In genomic region chr10:71426058-71426605, GRCh38 we compare ENCODE assay signal across 21 cellular contexts. TPM values are rescaled to one million over a fixed set of nuclear protein-coding genes. Genes with fewer than 3 reads are reported as not detected.
"Had no signal": no experiment of that assay in that cellular context is flagged by ENCODE, and none has a peak within 500 bp of the region (broad histone marks: within the 10 kb centered on the region; RNA-seq: fewer than 3 reads in every experiment).

No MANE protein-coding gene starts in this region.

- H3K36me3 ChIP-seq: cardiac muscle cell, sigmoid colon, thoracic aorta, upper lobe of left lung had no signal

- H3K27ac Mint-ChIP-seq: activated CD8-positive, alpha-beta T cell treated with anti-CD3 and anti-CD28 coated beads, Interleukin-2, amount 10 ng/mL, durations not matched to agents 7 days and 5 days; activated naive CD4-positive, alpha-beta T cell treated with anti-CD3 and anti-CD28 coated beads, Interleukin-2, amount 50 U/mL, for 24 hours; activated T-cell treated with anti-CD3 and anti-CD28 coated beads, Interleukin-2, amount 50 U/mL, for 72 hours; dendritic cell treated with granulocyte-macrophage colony-stimulating factor and Interleukin-4, amounts not matched to agents 40 ng/mL and 50 ng/mL, for 4 days; immature natural killer cell; natural killer cell treated with Interleukin-12 subunit alpha and Interleukin-12 subunit beta and Interleukin-15 and Interleukin-18, amount 100 ng/mL, for 72 hours had no signal

- H3K4me3 ChIP-seq: body of pancreas, cardiac muscle cell, sigmoid colon, smooth muscle cell, thoracic aorta, upper lobe of left lung had no signal

- H3K27ac ChIP-seq: body of pancreas, cardiac muscle cell, foreskin keratinocyte, sigmoid colon, thoracic aorta, upper lobe of left lung had no signal

- H3K9me3 Mint-ChIP-seq: activated naive CD4-positive, alpha-beta T cell treated with anti-CD3 and anti-CD28 coated beads, Interleukin-2, amount 50 U/mL, for 24 hours; activated T-cell treated with anti-CD3 and anti-CD28 coated beads, Interleukin-2, amount 50 U/mL, for 72 hours; dendritic cell treated with granulocyte-macrophage colony-stimulating factor and Interleukin-4, amounts not matched to agents 40 ng/mL and 50 ng/mL, for 4 days; immature natural killer cell; natural killer cell treated with Interleukin-12 subunit alpha and Interleukin-12 subunit beta and Interleukin-15 and Interleukin-18, amount 100 ng/mL, for 72 hours had no signal

- ATAC-seq: activated CD8-positive, alpha-beta T cell treated with anti-CD3 and anti-CD28 coated beads, Interleukin-2, amount 10 ng/mL, durations not matched to agents 7 days and 5 days; activated T-cell treated with anti-CD3 and anti-CD28 coated beads, Interleukin-2, amount 50 U/mL, for 72 hours; body of pancreas; foreskin keratinocyte; natural killer cell treated with Interleukin-12 subunit alpha and Interleukin-12 subunit beta and Interleukin-15 and Interleukin-18, amount 100 ng/mL, for 72 hours had no signal

- H3K4me1 Mint-ChIP-seq: activated naive CD4-positive, alpha-beta T cell treated with anti-CD3 and anti-CD28 coated beads, Interleukin-2, amount 50 U/mL, for 24 hours; immature natural killer cell had no signal

- H3K4me1 ChIP-seq: body of pancreas, foreskin keratinocyte, sigmoid colon, upper lobe of left lung had no signal

- H3K9me3 ChIP-seq: body of pancreas, sigmoid colon, thoracic aorta, upper lobe of left lung had no signal

- H3K36me3 Mint-ChIP-seq: activated naive CD4-positive, alpha-beta T cell treated with anti-CD3 and anti-CD28 coated beads, Interleukin-2, amount 50 U/mL, for 24 hours; immature natural killer cell; natural killer cell treated with Interleukin-12 subunit alpha and Interleukin-12 subunit beta and Interleukin-15 and Interleukin-18, amount 100 ng/mL, for 72 hours had no signal

- H3K4me3 Mint-ChIP-seq: activated CD8-positive, alpha-beta T cell treated with anti-CD3 and anti-CD28 coated beads, Interleukin-2, amount 10 ng/mL, durations not matched to agents 7 days and 5 days; activated naive CD4-positive, alpha-beta T cell treated with anti-CD3 and anti-CD28 coated beads, Interleukin-2, amount 50 U/mL, for 24 hours; activated T-cell treated with anti-CD3 and anti-CD28 coated beads, Interleukin-2, amount 50 U/mL, for 72 hours; dendritic cell treated with granulocyte-macrophage colony-stimulating factor and Interleukin-4, amounts not matched to agents 40 ng/mL and 50 ng/mL, for 4 days; immature natural killer cell; natural killer cell treated with Interleukin-12 subunit alpha and Interleukin-12 subunit beta and Interleukin-15 and Interleukin-18, amount 100 ng/mL, for 72 hours had no signal

- H3K4me2 ChIP-seq: smooth muscle cell had no signal

- H3K27me3 ChIP-seq: body of pancreas, cardiac muscle cell, upper lobe of left lung had no signal

- DNase-seq: activated CD4-positive, alpha-beta T cell treated with anti-CD3 and anti-CD28 coated beads for 1 hour; activated CD4-positive, alpha-beta T cell treated with anti-CD3 and anti-CD28 coated beads, Interleukin-2, amount 50 U/mL, for 1 hour; activated CD8-positive, alpha-beta T cell treated with anti-CD3 and anti-CD28 coated beads, Interleukin-2, amount 10 ng/mL, durations not matched to agents 7 days and 5 days; activated gamma-delta T cell; activated T-cell treated with anti-CD3 and anti-CD28 coated beads, Interleukin-2, amount 50 U/mL, for 72 hours; body of pancreas; effector CD8-positive, alpha-beta T cell; foreskin keratinocyte; immature natural killer cell; sigmoid colon; stimulated activated CD4-positive, alpha-beta T cell treated with anti-CD3 and anti-CD28 coated beads, Interleukin-2, amount 100 ng/mL, for 48 hours; stimulated activated naive CD4-positive, alpha-beta T cell treated with Interleukin-2 at 50 U/mL for 16 hours had no signal

RNA-seq across cellular contexts. Expression of gene CDH23, which starts 29.4 kb away (rescaled TPM):
- total RNA-seq: glomerular endothelial cell, renal cortical epithelial cell had no signal
- polyA plus RNA-seq: foreskin keratinocyte had no signal
